25 cellular contexts compared by ENCODE assay signal in the genomic region with DNA sequence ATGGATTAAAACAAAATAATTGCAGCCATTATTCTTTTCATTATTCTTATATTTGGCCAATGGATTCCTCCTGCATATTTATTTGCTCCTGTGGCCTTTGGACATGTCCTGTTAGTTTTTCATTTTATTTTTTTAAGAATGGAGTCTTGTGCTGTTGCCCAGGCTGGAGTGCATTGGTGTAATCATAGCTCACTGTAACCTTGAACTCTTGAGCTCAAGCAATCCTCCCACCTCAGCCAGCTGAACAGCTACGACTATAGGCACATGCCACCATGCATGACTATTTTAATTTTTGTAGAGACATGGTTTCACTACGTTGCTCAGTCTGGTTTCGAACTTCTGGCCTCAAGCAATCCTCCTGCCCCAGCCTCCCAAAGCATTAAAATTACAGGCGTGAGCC.
"Had no signal": no experiment of that assay in that cellular context is flagged by ENCODE, and none has a peak within 500 bp of the region (broad histone marks: within the 10 kb centered on the region; RNA-seq: fewer than 3 reads in every experiment).

No MANE protein-coding gene starts in this region.

- H3K9me3 ChIP-seq: stomach, suprapubic skin, testis, thoracic aorta, thyroid gland, tibial artery, tibial nerve, transverse colon, upper lobe of left lung, upper lobe of right lung, uterus, vagina had no signal

- H3K4me1 ChIP-seq: stomach, suprapubic skin, thyroid gland, tibial artery, tibial nerve, transverse colon, upper lobe of left lung, upper lobe of right lung, uterus, vagina had no signal

- H3K27ac ChIP-seq: stomach, suprapubic skin, testis, thoracic aorta, thyroid gland, tibial artery, tibial nerve, transverse colon, upper lobe of left lung, upper lobe of right lung, uterus, vagina had no signal

- H3K27me3 ChIP-seq: stomach, suprapubic skin, testis, thyroid gland, tibial artery, tibial nerve, transverse colon, upper lobe of left lung, upper lobe of right lung, uterus, vagina had no signal

- ATAC-seq: stimulated activated effector memory CD8-positive, alpha-beta T cell treated with anti-CD3 and anti-CD28 coated beads, Interleukin-12 subunit alpha, Interleukin-12 subunit beta, amount 100 ng/mL, for 72 hours; stimulated activated memory B cell treated with anti-CD40 and anti-IgM and Interleukin-4, amounts not matched to agents 10 μg/mL and 1 μg/mL and 100 μg/mL, for 72 hours; stimulated activated naive B cell treated with anti-CD40 and anti-IgM and Interleukin-4, amounts not matched to agents 10 μg/mL and 1 μg/mL and 100 μg/mL, for 72 hours; stimulated activated naive CD8-positive, alpha-beta T cell treated with anti-CD3 and anti-CD28 coated beads, Interleukin-15, amount 100 ng/mL, for 72 hours; stimulated activated naive CD8-positive, alpha-beta T cell treated with anti-CD3 and anti-CD28 coated beads, Interleukin-15, Interleukin-2, amounts not matched to agents 100 U/mL and 50 U/mL, for 24 hours; upper lobe of right lung had no signal

- DNase-seq: stimulated activated CD4-positive, alpha-beta T cell treated with anti-CD3 and anti-CD28 coated beads, Interleukin-2, amount 100 ng/mL, for 48 hours; stimulated activated CD4-positive, alpha-beta T cell treated with anti-CD3 and anti-CD28 coated beads, Interleukin-4, amount 100 ng/mL, for 1 hour; stimulated activated CD4-positive, alpha-beta T cell treated with anti-CD3 and anti-CD28 coated beads, Interleukin-4, amount 100 ng/mL, for 24 hours; stimulated activated CD4-positive, alpha-beta T cell treated with anti-CD3 and anti-CD28 coated beads, Interleukin-4, amount 100 ng/mL, for 4 hours; stimulated activated CD8-positive, alpha-beta memory T cell treated with anti-CD3 and anti-CD28 coated beads, Interleukin-4, amount 100 ng/mL, for 48 hours; stimulated activated naive B cell treated with anti-CD40 and anti-IgM and Interleukin-4, amounts not matched to agents 10 μg/mL and 1 μg/mL and 100 μg/mL, for 72 hours; stimulated activated naive CD4-positive, alpha-beta T cell; stimulated activated naive CD4-positive, alpha-beta T cell treated with Interleukin-2 at 50 U/mL for 16 hours; stimulated activated naive CD8-positive, alpha-beta T cell treated with anti-CD3 and anti-CD28 coated beads, Interleukin-15, amount 100 ng/mL, for 72 hours; stimulated activated naive CD8-positive, alpha-beta T cell treated with anti-CD3 and anti-CD28 coated beads, Interleukin-15, Interleukin-2, amounts not matched to agents 100 U/mL and 50 U/mL, for 24 hours; stomach; substantia nigra; testis; thyroid gland; tibial artery; transverse colon; upper lobe of left lung; upper lobe of right lung; uterus had no signal

- H3K4me3 ChIP-seq: stomach, suprapubic skin, testis, thoracic aorta, thyroid gland, tibial artery, tibial nerve, transverse colon, upper lobe of left lung, upper lobe of right lung, uterus, vagina had no signal

- H3K36me3 ChIP-seq: stomach, suprapubic skin, thoracic aorta, thyroid gland, tibial artery, tibial nerve, transverse colon, upper lobe of left lung, upper lobe of right lung, uterus, vagina had no signal
